ENCODE assay signal across 8 cellular contexts in the genomic region with DNA sequence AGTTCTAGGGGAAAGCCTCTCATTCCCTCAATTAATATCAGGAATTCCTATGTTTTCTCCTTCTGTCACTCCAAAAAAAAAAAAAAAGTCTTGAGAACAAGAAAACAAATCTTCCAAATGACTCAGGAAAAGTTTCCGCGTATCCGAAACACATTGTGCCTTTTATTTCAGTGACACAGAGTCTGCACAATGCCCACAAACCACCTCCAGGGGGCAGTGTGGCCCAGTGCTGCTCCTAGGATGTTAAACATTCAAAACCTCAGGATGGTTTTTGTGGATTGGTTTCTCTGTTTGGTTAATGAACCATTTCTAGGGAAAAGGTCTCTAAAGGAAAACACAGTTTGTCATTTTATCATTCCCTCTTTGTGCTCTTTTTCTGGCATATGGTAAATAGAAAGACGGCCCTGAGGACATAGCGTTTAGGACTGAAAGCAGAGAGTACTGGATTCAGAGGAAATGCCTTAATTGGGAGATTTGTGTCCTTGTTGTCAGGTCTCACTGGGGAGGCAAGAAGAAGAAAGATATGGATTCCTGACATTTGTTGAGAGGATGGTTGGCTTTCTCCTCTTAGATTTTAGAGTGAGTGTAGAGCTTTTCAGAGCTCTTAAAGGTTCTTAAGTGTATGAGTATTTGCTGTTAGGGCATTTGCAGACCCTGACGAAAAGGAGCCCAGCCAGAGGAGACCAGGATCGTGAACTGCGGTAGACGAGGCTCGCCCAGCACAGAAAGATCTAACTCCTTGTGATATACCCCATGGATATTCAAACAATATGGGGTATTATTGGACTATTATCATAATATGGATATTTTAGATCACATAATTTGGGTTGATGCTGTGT.
A peak's percentile ranks its signal among the peaks of the same experiment; 100 is the strongest.
DNase-seq lines count a peak whose midpoint lies in the region; ATAC-seq and TF ChIP-seq lines count a peak whose summit lies in the region.

No MANE protein-coding gene starts in this region.

- H3K27me3 ChIP-seq in Karpas-422 (ENCODE audit: low read length) = no peaks in the 10 kb centered on the region

- DNase-seq in Daoy (ENCODE audit: low read depth) (peak; percentile 65), Karpas-422 (peak; percentile 94), T-helper 2 cell (peak in 4 of 5 experiments; percentile 12 to 32 (median 26)), astrocyte of the cerebellum (ENCODE audit: low read depth) (peak; percentile 61), hepatic stellate cell (ENCODE audit: low spot score) (peak; percentile 41), retina (peak; percentile 77), NCI-H2107 treated with DMSO at 0.1 percent for 48 hours (lab: John Stamatoyannopoulos, UW; ENCODE audit: unreplicated experiment) (no peak)

- in situ Hi-C loops in astrocyte of the cerebellum (cut with HindIII; ENCODE audit: low sequenced_read_pairs) = no loop called here

- peak overlapping the region; percentile 64 for H3K4me2 ChIP-seq in Karpas-422 (ENCODE audit: low read depth, low read length, poor library complexity, severe bottlenecking)

- H3K36me3 ChIP-seq in Karpas-422 (ENCODE audit: insufficient read depth, low read length) = peaks cover 3% of the 10 kb centered on the region; the same call in 1 of the 2 replicates

- H3K27ac ChIP-seq in Karpas-422 (ENCODE audit: low read length) = peak overlapping the region; percentile 55

- H3K9me2 ChIP-seq in Karpas-422 (replicated peaks; ENCODE audit: insufficient read depth, low read length) = no peaks in the 10 kb centered on the region

- TF ChIP-seq CTCF in astrocyte of the cerebellum (IDR thresholded peaks at IDR 0.05; ENCODE audit: low read depth, low read length, missing control alignments) = peak; percentile 97

- no peaks in the 10 kb centered on the region for H3K79me2 ChIP-seq in Karpas-422 (ENCODE audit: low read length)

- peak; percentile 76 for ATAC-seq in GM21576 (IDR thresholded peaks at IDR 0.05; ENCODE audit: unreplicated experiment)

- H3K9ac ChIP-seq in Karpas-422 (ENCODE audit: low read length) = peak overlapping the region; percentile 46

- H2AFZ ChIP-seq in Karpas-422 (ENCODE audit: low read length) = peak overlapping the region; percentile 55

- H3K4me3 ChIP-seq in Karpas-422 (ENCODE audit: low read length) = peak overlapping the region; percentile 34; the same call in 1 of the 2 replicates
- no peak overlapping the region for H3K4me3 ChIP-seq in astrocyte of the cerebellum (ENCODE audit: low read depth, low read length)

- no peaks in the 10 kb centered on the region for H4K20me1 ChIP-seq in Karpas-422 (ENCODE audit: insufficient read depth, low read depth, low read length)

- H3K9me3 ChIP-seq in Karpas-422 (ENCODE audit: low read length) = no peaks in the 10 kb centered on the region

- peaks cover 65% of the 10 kb centered on the region for H3K4me1 ChIP-seq in Karpas-422 (ENCODE audit: low read length)
